ENCODE assay signal across 16 cellular contexts in the genomic region with DNA sequence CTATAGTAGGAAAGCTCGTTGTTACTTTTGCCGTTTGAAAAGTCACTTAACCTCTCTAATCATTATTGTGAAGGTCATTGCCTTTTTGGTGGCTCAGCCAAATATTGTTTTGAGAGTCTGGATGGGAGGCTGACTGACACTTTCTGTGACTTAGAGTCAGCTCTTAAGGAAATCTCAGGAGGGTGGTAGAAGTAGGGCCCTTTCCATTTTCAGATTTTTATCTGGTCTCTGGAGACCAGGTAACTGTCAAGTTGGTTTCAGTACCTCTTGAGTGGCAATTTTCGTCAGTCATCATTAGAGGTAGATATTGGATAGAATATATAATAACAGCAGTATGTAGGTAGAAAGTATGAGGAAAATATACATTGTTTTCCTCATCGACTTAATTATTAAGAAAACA. TPM values are rescaled to one million over a fixed set of nuclear protein-coding genes. Genes with fewer than 3 reads are reported as not detected.
A peak's percentile ranks its signal among the peaks of the same experiment; 100 is the strongest.
DNase-seq lines count a peak whose midpoint lies in the region; ATAC-seq and TF ChIP-seq lines count a peak whose summit lies in the region.
"Had no signal": no experiment of that assay in that cellular context is flagged by ENCODE, and none has a peak within 500 bp of the region (broad histone marks: within the 10 kb centered on the region; RNA-seq: fewer than 3 reads in every experiment).

No MANE protein-coding gene starts in this region.

- TF ChIP-seq CTCF in HEK293 (tag by site-specific recombination; IDR thresholded peaks at IDR 0.05) (no peak), activated B cell treated with CpG ODN at 0.5 μM for 24 hours (IDR thresholded peaks at IDR 0.05) (no peak)

- ATAC-seq in activated B cell treated with CpG ODN at 0.5 μM for 24 hours (ENCODE audit: low read depth), result peak; percentile 70
- peak; percentile 52 to 62 for ATAC-seq in stimulated activated naive B cell treated with anti-CD40 and anti-IgM and Interleukin-4, amounts not matched to agents 10 μg/mL and 1 μg/mL and 100 μg/mL, for 72 hours (replicated peaks)
- ATAC-seq: A549 had no signal

- no peaks in the 10 kb centered on the region for H3K9me3 ChIP-seq in HEK293 (ENCODE audit: control insufficient read depth, insufficient read depth, low read depth, low read length)
- H3K9me3 ChIP-seq: A549, Peyer's patch had no signal

- peaks cover 3 to 7% of the 10 kb centered on the region in 2 experiments; a peak in 2 of 3 replicates for H3K36me3 ChIP-seq in HEK293 (ENCODE audit: control insufficient read depth in 2 of 2, insufficient read depth in 1 of 2, low read length in 2 of 2)

- POLR2A ChIA-PET in HEK293 (lab: Yijun Ruan, JAX) (no interaction called here), activated B cell treated with CpG ODN at 0.5 μM for 24 hours (lab: Charles Lee) (interaction anchor here (0.6 to 1.6 kb wide), 14 partner anchors 10 to 435 kb away, joined by 3 to 6 read pairs (median 3); a partner anchor contains a TSS)

- H3K27me3 Mint-ChIP-seq in activated naive CD8-positive, alpha-beta T cell, result no peaks in the 10 kb centered on the region
- H3K27me3 Mint-ChIP-seq in activated naive CD8-positive, alpha-beta T cell treated with anti-CD3 and anti-CD28 coated beads for 36 hours, result no peaks in the 10 kb centered on the region
- H3K27me3 Mint-ChIP-seq in activated B cell treated with CpG ODN at 0.5 μM for 24 hours, result no peaks in the 10 kb centered on the region
- no peaks in the 10 kb centered on the region for H3K27me3 Mint-ChIP-seq in stimulated activated naive B cell treated with anti-CD40 and anti-IgM and Interleukin-4, amounts not matched to agents 10 μg/mL and 1 μg/mL and 100 μg/mL, for 72 hours

- H3K4me1 Mint-ChIP-seq in activated naive CD8-positive, alpha-beta T cell (ENCODE audit: low read depth), result peaks cover 40% of the 10 kb centered on the region
- H3K4me1 Mint-ChIP-seq in activated naive CD8-positive, alpha-beta T cell treated with anti-CD3 and anti-CD28 coated beads for 36 hours, result peaks cover 37% of the 10 kb centered on the region
- peaks cover 64% of the 10 kb centered on the region for H3K4me1 Mint-ChIP-seq in activated B cell treated with CpG ODN at 0.5 μM for 24 hours
- H3K4me1 Mint-ChIP-seq in stimulated activated naive B cell treated with anti-CD40 and anti-IgM and Interleukin-4, amounts not matched to agents 10 μg/mL and 1 μg/mL and 100 μg/mL, for 72 hours, result peaks cover 25 to 47% of the 10 kb centered on the region in 2 donors

- CTCF ChIA-PET in HEK293 (lab: Yijun Ruan, JAX) (interaction anchor here (0.6 to 0.7 kb wide), 2 partner anchors 65 to 167 kb away, joined by 4 read pairs; no protein-coding TSS in a partner anchor), activated B cell treated with CpG ODN at 0.5 μM for 24 hours (lab: Charles Lee) (interaction anchor here (0.9 to 1.8 kb wide), 3 partner anchors 102 to 161 kb away, joined by 3 to 9 read pairs (median 3); no protein-coding TSS in a partner anchor)

- H3K4me3 ChIP-seq in HEK293 (ENCODE audit: low read depth, low read length), result no peak overlapping the region
- H3K4me3 ChIP-seq: A549, Peyer's patch, SK-N-MC had no signal

- H3K27ac ChIP-seq in HEK293 (ENCODE audit: extremely low read depth, low read depth, low read length), result no peak overlapping the region
- H3K27ac ChIP-seq: A549, SK-N-MC had no signal

- H3K4me1 ChIP-seq in HEK293 (ENCODE audit: control insufficient read depth, insufficient read depth, low read length), result peaks cover 3% of the 10 kb centered on the region

- intact Hi-C loops in activated B cell treated with CpG ODN at 0.5 μM for 24 hours (cut with micrococcal nuclease), result loop anchor here (1.0 to 10.0 kb wide), 2 partner anchors 154 to 415 kb away; a partner anchor contains a TSS

- peaks cover 4% of the 10 kb centered on the region for H3K36me3 Mint-ChIP-seq in activated naive CD8-positive, alpha-beta T cell
- H3K36me3 Mint-ChIP-seq in activated naive CD8-positive, alpha-beta T cell treated with anti-CD3 and anti-CD28 coated beads for 36 hours, result peaks cover 39% of the 10 kb centered on the region
- H3K36me3 Mint-ChIP-seq in activated B cell treated with CpG ODN at 0.5 μM for 24 hours (ENCODE audit: low read depth), result peaks cover 68% of the 10 kb centered on the region
- peaks cover 35 to 43% of the 10 kb centered on the region in 2 donors for H3K36me3 Mint-ChIP-seq in stimulated activated naive B cell treated with anti-CD40 and anti-IgM and Interleukin-4, amounts not matched to agents 10 μg/mL and 1 μg/mL and 100 μg/mL, for 72 hours

- H3K27ac Mint-ChIP-seq in activated naive CD8-positive, alpha-beta T cell, result peak overlapping the region; percentile 58
- no peak overlapping the region for H3K27ac Mint-ChIP-seq in activated naive CD8-positive, alpha-beta T cell treated with anti-CD3 and anti-CD28 coated beads for 36 hours
- peak overlapping the region; percentile 57 for H3K27ac Mint-ChIP-seq in activated B cell treated with CpG ODN at 0.5 μM for 24 hours
- H3K27ac Mint-ChIP-seq in stimulated activated naive B cell treated with anti-CD40 and anti-IgM and Interleukin-4, amounts not matched to agents 10 μg/mL and 1 μg/mL and 100 μg/mL, for 72 hours, result peak overlapping the region; percentile 75

- no peak overlapping the region for H3K4me3 Mint-ChIP-seq in activated naive CD8-positive, alpha-beta T cell
- H3K4me3 Mint-ChIP-seq in activated naive CD8-positive, alpha-beta T cell treated with anti-CD3 and anti-CD28 coated beads for 36 hours, result no peak overlapping the region
- peak overlapping the region; percentile 35 for H3K4me3 Mint-ChIP-seq in activated B cell treated with CpG ODN at 0.5 μM for 24 hours
- peak overlapping the region; percentile 39 to 64 for H3K4me3 Mint-ChIP-seq in stimulated activated naive B cell treated with anti-CD40 and anti-IgM and Interleukin-4, amounts not matched to agents 10 μg/mL and 1 μg/mL and 100 μg/mL, for 72 hours
- H3K4me3 Mint-ChIP-seq: CD14-positive monocyte had no signal

- DNase-seq in activated naive CD8-positive, alpha-beta T cell treated with anti-CD3 and anti-CD28 coated beads for 36 hours, result no peak
- DNase-seq in activated B cell treated with CpG ODN at 0.5 μM for 24 hours (no peak), NCI-H1105 treated with DMSO at 0.1 percent for 48 hours (lab: John Stamatoyannopoulos, UW) (no peak)
- DNase-seq in stimulated activated naive B cell treated with anti-CD40 and anti-IgM and Interleukin-4, amounts not matched to agents 10 μg/mL and 1 μg/mL and 100 μg/mL, for 72 hours, result no peak
- DNase-seq in stimulated activated CD4-positive, alpha-beta T cell treated with anti-CD3 and anti-CD28 coated beads, Interleukin-2, amount 100 ng/mL, for 48 hours, result no peak
- DNase-seq: DMS 273 treated with DMSO at 0.1 percent for 48 hours, NCI-H1930, NCI-H2171 treated with DMSO at 0.1 percent for 48 hours, NCI-H510A treated with DMSO at 0.1 percent for 48 hours, Peyer's patch, Right ventricle myocardium superior had no signal

- H3K9me3 Mint-ChIP-seq in activated naive CD8-positive, alpha-beta T cell (ENCODE audit: low read depth), result no peaks in the 10 kb centered on the region
- H3K9me3 Mint-ChIP-seq in activated naive CD8-positive, alpha-beta T cell treated with anti-CD3 and anti-CD28 coated beads for 36 hours, result no peaks in the 10 kb centered on the region
- no peaks in the 10 kb centered on the region for H3K9me3 Mint-ChIP-seq in activated B cell treated with CpG ODN at 0.5 μM for 24 hours
- no peaks in the 10 kb centered on the region for H3K9me3 Mint-ChIP-seq in stimulated activated naive B cell treated with anti-CD40 and anti-IgM and Interleukin-4, amounts not matched to agents 10 μg/mL and 1 μg/mL and 100 μg/mL, for 72 hours

TF ChIP-seq in HEK293, 187 proteins besides CTCF, POLR2A, EP300 and RAD21:
- TF ChIP-seq, protein P1, sequence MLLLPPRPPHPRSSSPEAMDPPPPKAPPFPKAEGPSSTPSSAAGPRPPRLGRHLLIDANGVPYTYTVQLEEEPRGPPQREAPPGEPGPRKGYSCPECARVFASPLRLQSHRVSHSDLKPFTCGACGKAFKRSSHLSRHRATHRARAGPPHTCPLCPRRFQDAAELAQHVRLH (tag by site-specific recombination; IDR thresholded peaks at IDR 0.05), result no peak
- TF ChIP-seq FEZF1 (tag by site-specific recombination; IDR thresholded peaks at IDR 0.05), result peak; percentile 32; the same call in 1 of the 2 replicates

RNA-seq across cellular contexts. Expression of a gene that starts 23.3 kb away (rescaled TPM):
- total RNA-seq in activated naive CD8-positive, alpha-beta T cell treated with anti-CD3 and anti-CD28 coated beads for 36 hours, result 10 to 100 TPM; 28.9 to 29.8 TPM
- 103 and 111 TPM in 2 replicates for total RNA-seq in activated B cell treated with CpG ODN at 0.5 μM for 24 hours

Comparison
In these comparisons a context has a peak if more than half of its experiments do, and no peak if none do; other contexts are left out.
1. H3K4me3 Mint-ChIP-seq: peak in activated B cell treated with CpG ODN at 0.5 μM for 24 hours (single experiment) and stimulated activated naive B cell treated with anti-CD40 and anti-IgM and Interleukin-4, amounts not matched to agents 10 μg/mL and 1 μg/mL and 100 μg/mL, for 72 hours (2 of 2); none in activated naive CD8-positive, alpha-beta T cell (single experiment) and activated naive CD8-positive, alpha-beta T cell treated with anti-CD3 and anti-CD28 coated beads for 36 hours (single experiment).